ENCODE assay signal across 8 cellular contexts in the genomic region with DNA sequence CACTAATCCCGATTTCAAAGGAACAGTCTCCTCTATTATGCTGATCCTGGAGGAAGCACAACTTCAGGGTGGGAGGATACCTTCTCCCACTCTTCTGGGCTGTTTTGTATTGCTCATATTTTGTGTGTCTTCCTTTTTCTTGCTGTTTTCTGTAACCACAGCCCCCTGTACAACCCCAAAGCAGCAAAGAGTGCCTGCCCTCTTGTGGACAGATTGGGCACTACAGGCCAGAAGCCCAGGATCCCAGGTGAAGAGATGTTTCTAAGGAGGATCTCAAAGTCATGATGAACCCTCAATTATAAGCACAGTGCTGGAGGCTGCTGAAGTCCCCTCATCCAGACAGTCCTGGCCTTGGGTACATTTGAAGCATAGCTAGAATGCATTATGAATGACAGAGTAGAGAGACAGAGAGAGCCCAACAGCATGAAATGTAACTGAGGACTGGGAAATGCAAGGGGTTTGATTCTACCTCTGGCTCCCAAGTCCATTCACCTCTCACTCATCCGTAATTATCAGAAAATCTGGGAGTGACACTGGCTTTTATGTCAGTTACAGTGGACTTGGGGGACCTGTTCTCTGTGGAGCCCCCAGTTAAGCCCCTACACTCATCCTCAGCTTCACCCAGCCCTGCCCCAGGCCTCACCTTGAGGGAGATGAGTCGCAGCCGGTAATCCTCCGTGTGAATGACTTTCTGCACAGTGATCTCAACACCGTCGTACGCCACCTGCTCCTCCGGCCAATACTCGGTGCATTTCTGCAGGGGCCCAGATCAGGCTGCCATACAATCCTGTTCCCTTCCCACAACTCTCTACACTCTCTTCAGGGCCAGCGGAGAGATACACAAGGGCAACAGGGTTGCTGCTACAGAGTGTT. TPM values are rescaled to one million over a fixed set of nuclear protein-coding genes. Genes with fewer than 3 reads are reported as not detected.
A peak's percentile ranks its signal among the peaks of the same experiment; 100 is the strongest.
DNase-seq lines count a peak whose midpoint lies in the region; ATAC-seq lines count a peak whose summit lies in the region.

No MANE protein-coding gene starts in this region.

- H3K9me3 Mint-ChIP-seq in activated CD4-positive, alpha-beta T cell treated with anti-CD3 and anti-CD28 coated beads, Interleukin-2, amount 10 ng/mL, durations not matched to agents 7 days and 5 days, result no peaks in the 10 kb centered on the region

- no peak overlapping the region for H3K4me3 Mint-ChIP-seq in activated CD4-positive, alpha-beta T cell treated with anti-CD3 and anti-CD28 coated beads, Interleukin-2, amount 10 ng/mL, durations not matched to agents 7 days and 5 days

- no peaks in the 10 kb centered on the region for H3K36me3 Mint-ChIP-seq in activated CD4-positive, alpha-beta T cell treated with anti-CD3 and anti-CD28 coated beads, Interleukin-2, amount 10 ng/mL, durations not matched to agents 7 days and 5 days (ENCODE audit: low read depth)

- POLR2A ChIA-PET in activated CD4-positive, alpha-beta T cell treated with anti-CD3 and anti-CD28 coated beads, Interleukin-2, amount 10 ng/mL, durations not matched to agents 7 days and 5 days (lab: Charles Lee), result no interaction called here

- H3K27me3 Mint-ChIP-seq in activated CD4-positive, alpha-beta T cell treated with anti-CD3 and anti-CD28 coated beads, Interleukin-2, amount 10 ng/mL, durations not matched to agents 7 days and 5 days, result no peaks in the 10 kb centered on the region

- CTCF ChIA-PET in activated CD4-positive, alpha-beta T cell treated with anti-CD3 and anti-CD28 coated beads, Interleukin-2, amount 10 ng/mL, durations not matched to agents 7 days and 5 days (lab: Charles Lee), result interaction anchor here (0.7 to 2.9 kb wide), 8 partner anchors 7 to 192 kb away, joined by 3 to 18 read pairs (median 3); no protein-coding TSS in a partner anchor

- DNase-seq in COR-L47 (lab: John Stamatoyannopoulos, UW) (peak; percentile 8), NCI-H128 (lab: John Stamatoyannopoulos, UW; ENCODE audit: unreplicated experiment) (peak; percentile 12), dermis blood vessel endothelial cell (peak; percentile 70), medulla oblongata (ENCODE audit: extremely low spot score) (peak; percentile 74), SHP77 treated with DMSO at 0.1 percent for 48 hours (lab: John Stamatoyannopoulos, UW) (no peak)
- peak; percentile 71 for DNase-seq in activated CD4-positive, alpha-beta T cell treated with anti-CD3 and anti-CD28 coated beads, Interleukin-2, amount 10 ng/mL, durations not matched to agents 7 days and 5 days
- DNase-seq in stimulated activated CD8-positive, alpha-beta memory T cell treated with anti-CD3 and anti-CD28 coated beads, Interleukin-4, amount 100 ng/mL, for 24 hours (ENCODE audit: low read depth), result peak; percentile 53

- ATAC-seq in GM19467 (IDR thresholded peaks at IDR 0.05; ENCODE audit: unreplicated experiment), result peak; percentile 53

- no peak overlapping the region for H3K27ac Mint-ChIP-seq in activated CD4-positive, alpha-beta T cell treated with anti-CD3 and anti-CD28 coated beads, Interleukin-2, amount 10 ng/mL, durations not matched to agents 7 days and 5 days

- peaks cover 5% of the 10 kb centered on the region for H3K4me1 Mint-ChIP-seq in activated CD4-positive, alpha-beta T cell treated with anti-CD3 and anti-CD28 coated beads, Interleukin-2, amount 10 ng/mL, durations not matched to agents 7 days and 5 days

RNA-seq across cellular contexts. Expression of a gene that starts 6.2 kb away (rescaled TPM):
- total RNA-seq in activated CD4-positive, alpha-beta T cell treated with anti-CD3 and anti-CD28 coated beads, Interleukin-2, amount 10 ng/mL, durations not matched to agents 7 days and 5 days, result under 1 TPM in 1 of 2 experiments, not detected in 1; 0.05 TPM
- 0.19 TPM in 1 of 2 replicates, not detected in the other for total RNA-seq in dermis blood vessel endothelial cell

RNA-seq across cellular contexts. Expression of a gene that starts 33.6 kb away (rescaled TPM):
- under 1 TPM; 0.25 to 0.42 TPM for total RNA-seq in activated CD4-positive, alpha-beta T cell treated with anti-CD3 and anti-CD28 coated beads, Interleukin-2, amount 10 ng/mL, durations not matched to agents 7 days and 5 days
- 2.7 and 4.3 TPM in 2 replicates for total RNA-seq in dermis blood vessel endothelial cell

RNA-seq across cellular contexts. Expression of a gene that starts 59.4 kb away (rescaled TPM):
- total RNA-seq in activated CD4-positive, alpha-beta T cell treated with anti-CD3 and anti-CD28 coated beads, Interleukin-2, amount 10 ng/mL, durations not matched to agents 7 days and 5 days, result not detected
- not detected in 2 replicates for total RNA-seq in dermis blood vessel endothelial cell
